Comparison of ENCODE assay signal across 1 cellular context in genomic region chr20:32291166-32291565, GRCh38.
TF ChIP-seq lines count a peak whose summit lies in the region.

No MANE protein-coding gene starts in this region.

TF ChIP-seq in HepG2, 621 proteins besides CTCF, POLR2A, EP300 and RAD21:
- TF ChIP-seq MAFF (IDR thresholded peaks at IDR 0.05; ENCODE audit: low read depth, low read length) (no peak), HNRNPK (IDR thresholded peaks at IDR 0.05; ENCODE audit: low read depth, low read length, poor library complexity, severe bottlenecking) (peak; percentile 42)
